In genomic region chr16:88381820-88382451, GRCh38 we compare ENCODE assay signal across 16 cellular contexts. TPM values are rescaled to one million over a fixed set of nuclear protein-coding genes. Genes with fewer than 3 reads are reported as not detected.
DNase-seq lines count a peak whose midpoint lies in the region; ATAC-seq and TF ChIP-seq lines count a peak whose summit lies in the region.
"Had no signal": no experiment of that assay in that cellular context is flagged by ENCODE, and none has a peak within 500 bp of the region (broad histone marks: within the 10 kb centered on the region; RNA-seq: fewer than 3 reads in every experiment).

No MANE protein-coding gene starts in this region.

- no peaks in the 10 kb centered on the region for H3K9me3 Mint-ChIP-seq in GM23338
- H3K9me3 Mint-ChIP-seq: CD4-positive, CD25-positive, alpha-beta regulatory T cell had no signal

- no peaks in the 10 kb centered on the region for H4K20me1 ChIP-seq in GM23338 (replicated peaks; ENCODE audit: insufficient read depth)
- no peaks in the 10 kb centered on the region for H4K20me1 ChIP-seq in PC-9 (ENCODE audit: insufficient read depth)

- DNase-seq in GM23338 (ENCODE audit: low spot score) (peak; percentile 80), PC-9 (peak; percentile 18 to 45), NCI-H524 treated with DMSO at 0.1 percent for 48 hours (lab: John Stamatoyannopoulos, UW) (no peak), amniotic stem cell (lab: John Stamatoyannopoulos, UW) (no peak), omental fat pad (ENCODE audit: low spot score) (no peak)
- DNase-seq: activated CD8-positive, alpha-beta T cell treated with anti-CD3 and anti-CD28 coated beads, Interleukin-2, amount 10 ng/mL, durations not matched to agents 7 days and 5 days; activated effector memory CD4-positive, alpha-beta T cell treated with Interleukin-2 at 50 U/mL for 16 hours; CD4-positive, CD25-positive, alpha-beta regulatory T cell; KBM-7; stimulated activated naive CD4-positive, alpha-beta T cell treated with Interleukin-2 at 50 U/mL for 16 hours; uterus had no signal

- H3K4me3 ChIP-seq in GM23338 = peak overlapping the region; percentile 54; the same call in 1 of the 2 replicates
- H3K4me3 ChIP-seq in PC-9 = no peak overlapping the region
- H3K4me3 ChIP-seq in iPS-18a (ENCODE audit: low read length) = peak overlapping the region; percentile 27
- no peak overlapping the region for H3K4me3 ChIP-seq in skeletal muscle satellite cell (ENCODE audit: low read length)

- H3K4me3 Mint-ChIP-seq in GM23338 = peak overlapping the region; percentile 78
- H3K4me3 Mint-ChIP-seq: activated CD8-positive, alpha-beta T cell treated with anti-CD3 and anti-CD28 coated beads, Interleukin-2, amount 10 ng/mL, durations not matched to agents 7 days and 5 days had no signal

- no peak overlapping the region for H3K27ac Mint-ChIP-seq in GM23338
- H3K27ac Mint-ChIP-seq: activated CD8-positive, alpha-beta T cell treated with anti-CD3 and anti-CD28 coated beads, Interleukin-2, amount 10 ng/mL, durations not matched to agents 7 days and 5 days; CD4-positive, CD25-positive, alpha-beta regulatory T cell had no signal

- H3K4me2 ChIP-seq in GM23338 (peak overlapping the region; percentile 72), PC-9 (no peak overlapping the region), skeletal muscle satellite cell (ENCODE audit: low read length) (no peak overlapping the region)

- H2AFZ ChIP-seq in GM23338 (peak overlapping the region; percentile 84), PC-9 (no peak overlapping the region)

- H3K27me3 Mint-ChIP-seq in GM23338 (ENCODE audit: insufficient read depth, low read depth, poor library complexity) = peaks cover 28% of the 10 kb centered on the region

- H3K27ac ChIP-seq in GM23338 (ENCODE audit: low read depth) (no peak overlapping the region), PC-9 (no peak overlapping the region), iPS-18a (ENCODE audit: low read length) (no peak overlapping the region)
- H3K27ac ChIP-seq: ascending aorta had no signal

- H3K36me3 ChIP-seq in GM23338 (ENCODE audit: insufficient read depth) (no peaks in the 10 kb centered on the region), PC-9 (ENCODE audit: low read depth) (no peaks in the 10 kb centered on the region), iPS-18a (ENCODE audit: control insufficient read depth, low read depth, low read length) (no peaks in the 10 kb centered on the region), skeletal muscle satellite cell (ENCODE audit: insufficient read depth, low read length) (peaks cover 14% of the 10 kb centered on the region)
- H3K36me3 ChIP-seq: ascending aorta, uterus had no signal

- H3F3A ChIP-seq in GM23338 (replicated peaks; ENCODE audit: low read depth) (peaks cover 11% of the 10 kb centered on the region), PC-9 (ENCODE audit: insufficient read depth, low read depth) (peaks cover 17% of the 10 kb centered on the region)

- POLR2A ChIA-PET in PC-9 (lab: Charles Lee; ENCODE audit: unreplicated experiment) = no interaction called here

- CTCF ChIA-PET in PC-9 (lab: Charles Lee) = no interaction called here

- no peaks in the 10 kb centered on the region for H3K9me2 ChIP-seq in GM23338 (ENCODE audit: insufficient read depth)
- no peaks in the 10 kb centered on the region for H3K9me2 ChIP-seq in PC-9 (ENCODE audit: insufficient read depth)

- H3K36me3 Mint-ChIP-seq in GM23338 (ENCODE audit: low read depth) = no peaks in the 10 kb centered on the region
- H3K36me3 Mint-ChIP-seq: CD4-positive, CD25-positive, alpha-beta regulatory T cell had no signal

- H3K9me3 ChIP-seq in PC-9 (ENCODE audit: insufficient read depth, low read depth) (no peaks in the 10 kb centered on the region), iPS-18a (ENCODE audit: control insufficient read depth, low read depth, low read length) (no peaks in the 10 kb centered on the region), skeletal muscle satellite cell (replicated peaks; ENCODE audit: low read length) (no peaks in the 10 kb centered on the region)
- H3K9me3 ChIP-seq: ascending aorta, uterus had no signal

- intact Hi-C loops in PC-9 (cut with micrococcal nuclease; ENCODE audit: unreplicated experiment) = loop anchor here (10.0 kb wide), 1 partner anchor 187 kb away; no protein-coding TSS in a partner anchor

- TF ChIP-seq CTCF in GM23338 (conservative IDR thresholded peaks at IDR 0.05; ENCODE audit: low read depth in 2 of 2) = no peak
- TF ChIP-seq CTCF in PC-9 (conservative IDR thresholded peaks at IDR 0.05) = no peak
- TF ChIP-seq CTCF in omental fat pad (IDR thresholded peaks at IDR 0.05) = no peak

- H3K27me3 ChIP-seq in GM23338 (ENCODE audit: insufficient read depth) = peaks cover 31% of the 10 kb centered on the region
- H3K27me3 ChIP-seq in PC-9 (ENCODE audit: insufficient read depth, low read depth) = peaks cover 5% of the 10 kb centered on the region; the same call in 1 of the 2 replicates
- H3K27me3 ChIP-seq in iPS-18a (ENCODE audit: control insufficient read depth, insufficient read depth, low read length) = peaks cover 48% of the 10 kb centered on the region
- no peaks in the 10 kb centered on the region for H3K27me3 ChIP-seq in skeletal muscle satellite cell (ENCODE audit: control insufficient read depth, insufficient read depth, low read length)
- H3K27me3 ChIP-seq: ascending aorta, uterus had no signal

- H3K4me1 ChIP-seq in GM23338 (ENCODE audit: insufficient read depth) (peaks cover 15% of the 10 kb centered on the region), PC-9 (replicated peaks; ENCODE audit: insufficient read depth) (peaks cover 10% of the 10 kb centered on the region), iPS-18a (ENCODE audit: control insufficient read depth, low read depth, low read length) (peaks cover 18% of the 10 kb centered on the region), skeletal muscle satellite cell (ENCODE audit: control insufficient read depth, insufficient read depth, low read length) (peaks cover 24% of the 10 kb centered on the region)
- H3K4me1 ChIP-seq: uterus had no signal

- H3K79me2 ChIP-seq in GM23338 (replicated peaks; ENCODE audit: insufficient read depth) (no peaks in the 10 kb centered on the region), PC-9 (ENCODE audit: low read depth) (no peaks in the 10 kb centered on the region)

- peaks cover 6% of the 10 kb centered on the region; the same call in 1 of the 3 replicates for H3K4me1 Mint-ChIP-seq in GM23338

- peak; percentile 60 for ATAC-seq in GM23338
- ATAC-seq in omental fat pad (ENCODE audit: low FRiP score) = no peak
- ATAC-seq: activated CD8-positive, alpha-beta T cell treated with anti-CD3 and anti-CD28 coated beads, Interleukin-2, amount 10 ng/mL, durations not matched to agents 7 days and 5 days; esophagus mucosa had no signal

- BruUV-seq in PC-9 (replicated peaks; lab: Mats Ljungman, UMichigan) = no TSS peak

- H3K9ac ChIP-seq in iPS-18a (ENCODE audit: low read length) (no peak overlapping the region), skeletal muscle satellite cell (ENCODE audit: low read depth, low read length) (peak overlapping the region; percentile 92)

TF ChIP-seq in GM23338, 12 proteins besides CTCF, POLR2A, EP300 and RAD21 (continues in another document):
- TF ChIP-seq REST (IDR thresholded peaks at IDR 0.05; ENCODE audit: unreplicated experiment) = no peak

RNA-seq across cellular contexts. Expression of gene ZNF469, which starts 0.8 kb away (rescaled TPM):
- 1.4 and 1.9 TPM in 2 replicates for total RNA-seq in GM23338 (2014; rRNA removed; shearing (Covaris generic))
- polyA plus RNA-seq in GM23338 (2016; fragmentation: Nextera tagmentation; extraction: Ambion mirVana) = 0.23 and 0.26 TPM in 2 replicates
- total RNA-seq in PC-9 (2021) = 9.8 and 16.1 TPM in 2 replicates
- total RNA-seq in skeletal muscle satellite cell (2012; rRNA removed) = 3.8 and 5.2 TPM in 2 replicates
- total RNA-seq in omental fat pad = 10 to 100 TPM in 1 of 4 donors, 1 to 10 TPM in 1, under 1 TPM in 2; 0.74 to 10.9 (median 0.93) TPM
- polyA plus RNA-seq: neural cell had no signal

Comparison
In these comparisons a context has a peak if more than half of its experiments do, and no peak if none do; other contexts are left out.
1. DNase-seq: peak in GM23338 (single experiment) and PC-9 (2 of 2); none in NCI-H524 treated with DMSO at 0.1 percent for 48 hours (single experiment), amniotic stem cell (single experiment) and omental fat pad (single experiment).
2. H3K4me3 ChIP-seq: peak in GM23338 (single experiment) and iPS-18a (single experiment); none in PC-9 (single experiment) and skeletal muscle satellite cell (single experiment).